ENCODE assay signal across 8 cellular contexts in the genomic region with DNA sequence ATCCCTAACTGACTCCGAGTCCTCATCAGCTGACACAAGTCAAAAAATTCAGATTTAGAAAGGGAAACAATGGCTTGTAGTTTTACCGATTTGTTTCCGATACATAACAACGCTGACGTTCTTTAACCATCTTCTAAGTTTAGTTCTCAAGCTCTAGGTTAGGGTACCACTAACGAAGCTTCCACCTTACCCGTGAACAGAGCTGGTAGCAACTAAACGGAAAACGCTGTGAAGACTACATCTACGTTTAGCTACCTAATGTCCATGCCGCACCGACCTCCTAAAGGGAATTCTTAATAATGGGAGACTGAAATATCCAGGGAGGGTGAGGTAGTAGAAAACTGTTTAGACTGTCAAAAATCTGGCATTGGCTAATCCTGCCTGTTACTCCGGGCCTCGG. TPM values are rescaled to one million over a fixed set of nuclear protein-coding genes. Genes with fewer than 3 reads are reported as not detected.
A peak's percentile ranks its signal among the peaks of the same experiment; 100 is the strongest.
DNase-seq lines count a peak whose midpoint lies in the region; ATAC-seq and TF ChIP-seq lines count a peak whose summit lies in the region.

No MANE protein-coding gene starts in this region.

- no peaks in the 10 kb centered on the region for H3K9me3 ChIP-seq in colonic mucosa

- intact Hi-C loops in colonic mucosa (cut with DNase I), result no loop called here

- peak overlapping the region; percentile 95; the same call in 1 of the 2 replicates for H3K9ac ChIP-seq in KMS-11
- H3K9ac ChIP-seq in colonic mucosa (ENCODE audit: low read depth in 2 of 2, low read length in 2 of 2), result peak overlapping the region; percentile 48 to 93

- TF ChIP-seq CTCF in AG10803 (conservative IDR thresholded peaks at IDR 0.05; ENCODE audit: low read length) (no peak), KMS-11 (conservative IDR thresholded peaks at IDR 0.05; ENCODE audit: low read depth, low read length) (no peak), colonic mucosa (IDR thresholded peaks at IDR 0.05) (no peak), RWPE1 (conservative IDR thresholded peaks at IDR 0.05; ENCODE audit: low read depth) (no peak)

- POLR2A ChIA-PET in RWPE1 (lab: Yijun Ruan, JAX; ENCODE audit: low non-redundant PET), result no interaction called here

- H3K4me1 ChIP-seq in KMS-11 (ENCODE audit: low read depth, poor library complexity, severe bottlenecking) (peaks cover 13% of the 10 kb centered on the region), colonic mucosa (peaks cover 9% of the 10 kb centered on the region)

- H3K27me3 ChIP-seq in KMS-11 (ENCODE audit: insufficient read depth, low read depth) (no peaks in the 10 kb centered on the region), colonic mucosa (no peaks in the 10 kb centered on the region)

- DNase-seq in AG10803 (ENCODE audit: low read depth) (no peak), colonic mucosa (no peak), naive B cell (no peak), amygdala (lab: John Stamatoyannopoulos, UW) (no peak), RWPE1 (ENCODE audit: low spot score) (no peak)

- ATAC-seq in naive B cell (ENCODE audit: low read depth in 2 of 2) (no peak), GM19023 (IDR thresholded peaks at IDR 0.05; ENCODE audit: unreplicated experiment) (no peak), HG03159 (IDR thresholded peaks at IDR 0.05; ENCODE audit: unreplicated experiment) (no peak)

- peaks cover 16 to 49% (median 39%) of the 10 kb centered on the region in 3 donors for H3K4me1 Mint-ChIP-seq in naive B cell

- peak overlapping the region; percentile 98 for H3K4me3 ChIP-seq in AG10803 (ENCODE audit: low read length)
- H3K4me3 ChIP-seq in KMS-11 (IDR thresholded peaks at IDR 0.05; ENCODE audit: insufficient read depth, low read depth, low read length), result no peak overlapping the region
- H3K4me3 ChIP-seq in colonic mucosa, result peak overlapping the region; percentile 75

- H3K27ac ChIP-seq in KMS-11, result 0 out of 2 replicates have a peak overlapping the region, but pooled peaks have one; percentile 85
- peak overlapping the region; percentile 88 for H3K27ac ChIP-seq in colonic mucosa
- H3K27ac ChIP-seq in RWPE1, result no peak overlapping the region

- no peaks in the 10 kb centered on the region for H3K36me3 ChIP-seq in KMS-11 (ENCODE audit: insufficient read depth)
- H3K36me3 ChIP-seq in colonic mucosa, result no peaks in the 10 kb centered on the region

- CTCF ChIA-PET in RWPE1 (lab: Yijun Ruan, JAX), result no interaction called here

- H3K4me3 Mint-ChIP-seq in naive B cell, result peak overlapping the region; percentile 89 to 100 (median 97)

- H3K27ac Mint-ChIP-seq in naive B cell, result peak overlapping the region; percentile 98 to 100 (median 99)

- H4K20me1 ChIP-seq in KMS-11 (ENCODE audit: insufficient read depth), result 0 out of 2 replicates have a peak, but pooled peaks cover 4% of the 10 kb centered on the region

- H3K4me2 ChIP-seq in KMS-11, result peak overlapping the region; percentile 98

- no peaks in the 10 kb centered on the region for H3K36me3 Mint-ChIP-seq in naive B cell

- no peaks in the 10 kb centered on the region for H3K27me3 Mint-ChIP-seq in naive B cell

- H3K79me2 ChIP-seq in KMS-11 (ENCODE audit: insufficient read depth, low read depth), result peaks cover 59% of the 10 kb centered on the region

- H3K9me3 Mint-ChIP-seq in naive B cell, result no peaks in the 10 kb centered on the region

- H2AFZ ChIP-seq in KMS-11 (ENCODE audit: low read depth), result no peak overlapping the region

RNA-seq across cellular contexts. Expression of a gene that starts 1.0 kb away (rescaled TPM):
- total RNA-seq in colonic mucosa, result 10 to 100 TPM; 59.2 to 76.7 TPM
- 10 to 100 TPM; 29.4 to 57.0 (median 38.7) TPM for polyA plus RNA-seq in naive B cell (ENCODE audit: low read depth in 6 of 6)

RNA-seq across cellular contexts. Expression of a gene that starts 12.0 kb away (rescaled TPM):
- 10 to 100 TPM; 21.6 to 29.6 TPM for total RNA-seq in colonic mucosa
- 10 to 100 TPM; 16.6 to 29.1 (median 19.3) TPM for polyA plus RNA-seq in naive B cell (ENCODE audit: low read depth in 6 of 6)

RNA-seq across cellular contexts. Expression of a gene that starts 44.4 kb away (rescaled TPM):
- 10 to 100 TPM; 59.8 to 63.3 TPM for total RNA-seq in colonic mucosa
- 100 to 1,000 TPM in 5 of 6 donors, 10 to 100 TPM in 1; 88.9 to 144 (median 117) TPM for polyA plus RNA-seq in naive B cell (ENCODE audit: low read depth in 6 of 6)

RNA-seq across cellular contexts. Expression of a gene that starts 59.1 kb away (rescaled TPM):
- total RNA-seq in colonic mucosa, result 10 to 100 TPM; 39.1 to 56.8 TPM
- polyA plus RNA-seq in naive B cell (ENCODE audit: low read depth in 6 of 6), result 10 to 100 TPM; 29.1 to 51.9 (median 35.0) TPM
